Comparison of ENCODE assay signal across 8 cellular contexts in genomic region chr7:149742075-149742701, GRCh38. TPM values are rescaled to one million over a fixed set of nuclear protein-coding genes. Genes with fewer than 3 reads are reported as not detected.
DNase-seq lines count a peak whose midpoint lies in the region; ATAC-seq and TF ChIP-seq lines count a peak whose summit lies in the region.

No MANE protein-coding gene starts in this region.

- no peak overlapping the region for H3K27ac ChIP-seq in lung (ENCODE audit: low read depth in 1 of 2, low read length in 1 of 2)

- H3K27me3 ChIP-seq in lung (ENCODE audit: control insufficient read depth, insufficient read depth): no peaks in the 10 kb centered on the region

- H3K9me3 ChIP-seq in lung (ENCODE audit: control insufficient read depth in 2 of 2, insufficient read depth in 1 of 2, low read length in 1 of 2): no peaks in the 10 kb centered on the region

- no peak overlapping the region for H3K4me3 ChIP-seq in lung

- no peaks in the 10 kb centered on the region for H3K36me3 ChIP-seq in lung (ENCODE audit: control insufficient read depth in 2 of 2, insufficient read depth in 2 of 2, low read length in 2 of 2)

- WGBS in lung, 2 donors: 0 to 1% methylated on average over 17 of the region's 17 CpGs

- DNase-seq in NCI-H187 (lab: John Stamatoyannopoulos, UW): peak; percentile 18 to 24
- DNase-seq in NCI-H187 treated with DMSO at 0.1 percent for 48 hours (lab: John Stamatoyannopoulos, UW): no peak
- DNase-seq in NCI-H524 (lab: John Stamatoyannopoulos, UW): peak; percentile 60 to 84
- peak; percentile 43 to 48 for DNase-seq in activated CD4-positive, alpha-beta T cell treated with anti-CD3 and anti-CD28 coated beads, Interleukin-2, amount 50 U/mL, for 4 hours
- DNase-seq in effector CD4-positive, alpha-beta T cell: peak; percentile 44
- DNase-seq in lung (ENCODE audit: low spot score): peak; percentile 72
- peak in 2 of 3 donors; percentile 25 to 44 for DNase-seq in stimulated activated CD4-positive, alpha-beta T cell treated with anti-CD3 and anti-CD28 coated beads, TNF-alpha, amount 100 ng/mL, for 1 hour (ENCODE audit: low read depth in 3 of 3, low spot score in 1 of 3)

- TF ChIP-seq CTCF in lung (IDR thresholded peaks at IDR 0.05; ENCODE audit: control extremely low read depth, extremely low read depth): peak; percentile 84

- peak; percentile 72 for ATAC-seq in HG03175 (IDR thresholded peaks at IDR 0.05; ENCODE audit: unreplicated experiment)
- ATAC-seq in lung (ENCODE audit: insufficient read depth, low FRiP score): peak; percentile 72

- H3K4me1 ChIP-seq in lung (ENCODE audit: control insufficient read depth in 2 of 2, insufficient read depth in 2 of 2, low read length in 2 of 2): peaks cover 0 to 8% of the 10 kb centered on the region in 2 donors

RNA-seq across cellular contexts. Expression of gene ZNF467, which starts 31.2 kb away (rescaled TPM):
- 10 to 100 TPM in 1 of 2 donors, 1 to 10 TPM in 1; 9.8 to 27.2 TPM for total RNA-seq in lung
- polyA plus RNA-seq in lung: 10 to 100 TPM; 11.2 to 18.6 TPM
